In genomic region chr15:39466428-39466827, GRCh38 we compare ENCODE assay signal across 17 cellular contexts.
A peak's percentile ranks its signal among the peaks of the same experiment; 100 is the strongest.
DNase-seq lines count a peak whose midpoint lies in the region; ATAC-seq and TF ChIP-seq lines count a peak whose summit lies in the region.
"Had no signal": no experiment of that assay in that cellular context is flagged by ENCODE, and none has a peak within 500 bp of the region (broad histone marks: within the 10 kb centered on the region; RNA-seq: fewer than 3 reads in every experiment).

No MANE protein-coding gene starts in this region.

- TF ChIP-seq CTCF in breast epithelium (IDR thresholded peaks at IDR 0.05) (peak in 1 of 3 donors; percentile 19), mammary epithelial cell (conservative IDR thresholded peaks at IDR 0.05 in 1 of 2, IDR thresholded peaks at IDR 0.05 in 1 of 2; ENCODE audit: extremely low read depth in 1 of 2, insufficient read depth in 1 of 2, low read depth in 1 of 2, low read length in 2 of 2) (no peak), parathyroid adenoma (IDR thresholded peaks at IDR 0.05) (no peak), GM10266 (IDR thresholded peaks at IDR 0.05; ENCODE audit: control insufficient read depth, insufficient read depth, low read depth, missing control alignments) (no peak)

- intact Hi-C loops in breast epithelium (cut with DNase I; ENCODE audit: low total_unique reads), result no loop called here
- intact Hi-C loops in mammary epithelial cell (cut with micrococcal nuclease), result no loop called here
- intact Hi-C loops in left ventricle myocardium superior (cut with micrococcal nuclease), result no loop called here

- CTCF ChIA-PET in mammary epithelial cell (lab: Charles Lee; ENCODE audit: low non-redundant PET), result no interaction called here

- in situ Hi-C loops in mammary epithelial cell (cut with MboI; ENCODE audit: low sequenced_read_pairs in 2 of 2), result no loop called here
- in situ Hi-C loops in KBM-7 (cut with MboI; ENCODE audit: low pct_unique_long_range_greater_than_20kb, low sequenced_read_pairs), result no loop called here

- peaks cover 0 to 5% of the 10 kb centered on the region in 2 donors for H3K4me1 ChIP-seq in breast epithelium
- H3K4me1 ChIP-seq in mammary epithelial cell (ENCODE audit: insufficient read depth, low read length), result no peaks in the 10 kb centered on the region
- no peaks in the 10 kb centered on the region for H3K4me1 ChIP-seq in parathyroid adenoma

- H3K36me3 ChIP-seq in breast epithelium (no peaks in the 10 kb centered on the region), mammary epithelial cell (ENCODE audit: insufficient read depth, low read length) (no peaks in the 10 kb centered on the region), parathyroid adenoma (ENCODE audit: control insufficient read depth, insufficient read depth, low read length) (no peaks in the 10 kb centered on the region)

- H3K9me3 ChIP-seq in breast epithelium, result no peaks in the 10 kb centered on the region
- no peaks in the 10 kb centered on the region for H3K9me3 ChIP-seq in mammary epithelial cell (replicated peaks; ENCODE audit: insufficient read depth, low read length)
- H3K9me3 ChIP-seq in parathyroid adenoma (ENCODE audit: control insufficient read depth, low read length), result no peaks in the 10 kb centered on the region

- H2AFZ ChIP-seq in mammary epithelial cell (ENCODE audit: low read depth, low read length) (no peak overlapping the region), parathyroid adenoma (no peak overlapping the region)

- no peak overlapping the region for H3K4me3 ChIP-seq in breast epithelium
- H3K4me3 ChIP-seq in mammary epithelial cell (replicated peaks in 1 of 3; ENCODE audit: insufficient read depth in 1 of 3, low read depth in 2 of 3, low read length in 3 of 3), result no peak overlapping the region
- H3K4me3 ChIP-seq in parathyroid adenoma (ENCODE audit: low read depth, low read length), result no peak overlapping the region

- dilution Hi-C loops in mammary epithelial cell (cut with HindIII; ENCODE audit: low sequenced_read_pairs), result no loop called here

- H3K4me2 ChIP-seq in mammary epithelial cell (ENCODE audit: insufficient read depth, low read depth, low read length) (no peak overlapping the region), parathyroid adenoma (ENCODE audit: low read length) (no peak overlapping the region)

- WGBS in mammary epithelial cell (ENCODE audit: low coverage, missing lambda C conversion rate), result 94% methylated on average over 6 of the region's 6 CpGs

- H3K9ac ChIP-seq in mammary epithelial cell (ENCODE audit: insufficient read depth, low read length), result no peak overlapping the region
- H3K9ac ChIP-seq in parathyroid adenoma, result no peak overlapping the region

- no TSS peak for BruUV-seq in mammary epithelial cell (replicated peaks; lab: Mats Ljungman, UMichigan)

- no peaks in the 10 kb centered on the region for H4K20me1 ChIP-seq in mammary epithelial cell (ENCODE audit: insufficient read depth, low read length)

- TF ChIP-seq POLR2A in breast epithelium (IDR thresholded peaks at IDR 0.05), result no peak

- H3K27me3 ChIP-seq in breast epithelium (no peaks in the 10 kb centered on the region), mammary epithelial cell (ENCODE audit: insufficient read depth, low read length) (no peaks in the 10 kb centered on the region), parathyroid adenoma (ENCODE audit: control insufficient read depth, insufficient read depth, low read length) (no peaks in the 10 kb centered on the region)

- H3K27ac ChIP-seq in breast epithelium (peak overlapping the region; percentile 78 to 92), mammary epithelial cell (ENCODE audit: insufficient read depth, low read depth, low read length) (no peak overlapping the region), parathyroid adenoma (peak overlapping the region; percentile 51)
- H3K27ac ChIP-seq: 22Rv1 had no signal

- H3K79me2 ChIP-seq in mammary epithelial cell (ENCODE audit: insufficient read depth, low read length) (no peaks in the 10 kb centered on the region), parathyroid adenoma (no peaks in the 10 kb centered on the region)

- ATAC-seq in left ventricle myocardium superior, result peak; percentile 84
- ATAC-seq: activated T-cell treated with anti-CD3 and anti-CD28 coated beads, Interleukin-2, amount 50 U/mL, for 4 hours; stimulated activated naive CD8-positive, alpha-beta T cell treated with anti-CD3 and anti-CD28 coated beads, Interleukin-15, amount 100 ng/mL, for 72 hours had no signal

- DNase-seq in breast epithelium (ENCODE audit: low spot score in 2 of 2) (peak in 1 of 2 donors; percentile 52), mammary epithelial cell (no peak), left ventricle myocardium superior (peak; percentile 84), GM10266 (ENCODE audit: extremely low spot score) (no peak), GM19240 (ENCODE audit: insufficient read length, low spot score) (no peak), T1000 (lab: John Stamatoyannopoulos, UW) (no peak), KBM-7 (no peak)
- DNase-seq: activated CD4-positive, alpha-beta T cell treated with anti-CD3 and anti-CD28 coated beads for 4 hours; activated T-cell treated with anti-CD3 and anti-CD28 coated beads, Interleukin-2, amount 50 U/mL, for 4 hours; head of caudate nucleus; mesendoderm; NCI-H1417 treated with DMSO at 0.1 percent for 48 hours; NCI-H510A; stimulated activated naive CD8-positive, alpha-beta T cell treated with anti-CD3 and anti-CD28 coated beads, Interleukin-15, amount 100 ng/mL, for 72 hours; T-helper 1 cell had no signal
